13 cellular contexts compared by ENCODE assay signal in genomic region chr18:34121157-34121807, GRCh38.
DNase-seq lines count a peak whose midpoint lies in the region; ATAC-seq, FAIRE-seq and TF ChIP-seq lines count a peak whose summit lies in the region.
"Had no signal": no experiment of that assay in that cellular context is flagged by ENCODE, and none has a peak within 500 bp of the region (broad histone marks: within the 10 kb centered on the region; RNA-seq: fewer than 3 reads in every experiment).

No MANE protein-coding gene starts in this region.

- POLR2A ChIA-PET in GM12878 (lab: Charles Lee): no interaction called here
- POLR2A ChIA-PET in HepG2 (lab: Yijun Ruan, JAX): no interaction called here

- RAD21 ChIA-PET in GM12878 (lab: Charles Lee; ENCODE audit: unreplicated experiment): interaction anchor here (1.2 to 8.3 kb wide), 9 partner anchors 99 to 284 kb away, joined by 3 to 247 read pairs (median 9); partner anchors contain the start of gene NOL4

- TF ChIP-seq EP300 in GM12878 (IDR thresholded peaks at IDR 0.05; ENCODE audit: borderline replicate concordance in 1 of 2, control insufficient read depth in 1 of 2, low read depth in 2 of 2, low read length in 2 of 2) (no peak), HepG2 (IDR thresholded peaks at IDR 0.05; ENCODE audit: low read depth in 2 of 2, low read length in 2 of 2) (no peak), HepG2 (CRISPR knock-in tag; IDR thresholded peaks at IDR 0.05; ENCODE audit: borderline replicate concordance) (no peak)

- SMC1A ChIA-PET in GM12878 (lab: Charles Lee; ENCODE audit: uncharacterized antibody, unreplicated experiment): interaction anchor here (0.8 to 9.0 kb wide), 15 partner anchors 10 to 540 kb away, joined by 3 to 301 read pairs (median 11); partner anchors contain the start of gene NOL4

- H4K20me1 ChIP-seq in BLaER1: no peaks in the 10 kb centered on the region
- no peaks in the 10 kb centered on the region for H4K20me1 ChIP-seq in GM12878 (ENCODE audit: control insufficient read depth, insufficient read depth)
- no peaks in the 10 kb centered on the region for H4K20me1 ChIP-seq in HepG2 (ENCODE audit: insufficient read depth, low read length)
- no peaks in the 10 kb centered on the region for H4K20me1 ChIP-seq in neural progenitor cell (ENCODE audit: low read depth)

- H3K27ac Mint-ChIP-seq in neural progenitor cell: no peak overlapping the region
- H3K27ac Mint-ChIP-seq: activated naive CD8-positive, alpha-beta T cell; CD4-positive, alpha-beta T cell had no signal

- peaks cover 2% of the 10 kb centered on the region for H3F3A ChIP-seq in neural progenitor cell (ENCODE audit: low read depth)

- in situ Hi-C loops in GM12878 (cut with MboI) (loop anchor here (5.0 kb wide), 2 partner anchors 201 to 671 kb away; no protein-coding TSS in a partner anchor), HepG2 (cut with HindIII; ENCODE audit: extremely low pct_ligation_motif_present, low pct_unique_long_range_greater_than_20kb) (loop anchor here (5.0 kb wide), 1 partner anchor 201 kb away; no protein-coding TSS in a partner anchor)

- ATAC-seq in GM12878 (peak; percentile 61), HepG2 (peak; percentile 92), GM18502 (IDR thresholded peaks at IDR 0.05; ENCODE audit: poor library complexity, unreplicated experiment) (no peak)

- H3K4me3 ChIP-seq in BLaER1 (no peak overlapping the region), GM12878 (no peak overlapping the region), HepG2 (replicated peaks in 1 of 3; ENCODE audit: insufficient read depth in 1 of 3, low read depth in 2 of 3, low read length in 3 of 3) (no peak overlapping the region), neural progenitor cell (no peak overlapping the region)
- H3K4me3 ChIP-seq: testis had no signal

- BruUV-seq in GM12878 (replicated peaks; lab: Mats Ljungman, UMichigan) (no TSS peak), HepG2 (replicated peaks; lab: Mats Ljungman, UMichigan) (no TSS peak)

- CTCF ChIA-PET in GM12878 (lab: Yijun Ruan, JAX): interaction anchor here (1.1 to 3.8 kb wide), 16 partner anchors 8 to 665 kb away, joined by 3 to 341 read pairs (median 10); no protein-coding TSS in a partner anchor
- CTCF ChIA-PET in HepG2 (lab: Yijun Ruan, JAX; ENCODE audit: low intra/inter-chr PET ratio, low total read pairs): interaction anchor here (2.9 kb wide), 1 partner anchor 201 kb away, joined by 38 read pairs; no protein-coding TSS in a partner anchor

- H3K36me3 Mint-ChIP-seq in neural progenitor cell: no peaks in the 10 kb centered on the region
- H3K36me3 Mint-ChIP-seq: activated naive CD8-positive, alpha-beta T cell had no signal

- no peaks in the 10 kb centered on the region for H3K27me3 Mint-ChIP-seq in neural progenitor cell (ENCODE audit: insufficient read depth, low read depth)
- H3K27me3 Mint-ChIP-seq: activated naive CD8-positive, alpha-beta T cell; CD4-positive, alpha-beta T cell had no signal

- peaks cover 10% of the 10 kb centered on the region for H3K4me1 Mint-ChIP-seq in neural progenitor cell

- H3K9me3 Mint-ChIP-seq in neural progenitor cell: no peaks in the 10 kb centered on the region

- H3K27me3 ChIP-seq in BLaER1: no peaks in the 10 kb centered on the region
- no peaks in the 10 kb centered on the region for H3K27me3 ChIP-seq in GM12878 (replicated peaks in 1 of 2; ENCODE audit: control insufficient read depth in 2 of 2, insufficient read depth in 2 of 2, low read length in 1 of 2)
- H3K27me3 ChIP-seq in HepG2 (ENCODE audit: control insufficient read depth in 1 of 2, insufficient read depth in 2 of 2, low read length in 2 of 2): no peaks in the 10 kb centered on the region
- no peaks in the 10 kb centered on the region for H3K27me3 ChIP-seq in neural progenitor cell
- H3K27me3 ChIP-seq: testis had no signal

- no peak for FAIRE-seq in GM12878 (lab: Jason Lieb, UNC)
- FAIRE-seq in HepG2 (lab: Jason Lieb, UNC): peak; percentile 37
- FAIRE-seq: frontal cortex had no signal

- under 1% methylated on average over 4 of the region's 4 CpGs for WGBS in GM12878 (ENCODE audit: insufficient coverage, insufficient replicate concordance, low lambda C conversion rate, missing lambda C conversion rate)
- 0% methylated on average over 4 of the region's 4 CpGs for WGBS in HepG2 (ENCODE audit: low lambda C conversion rate)

- peaks cover 11% of the 10 kb centered on the region for H3K4me1 ChIP-seq in BLaER1
- H3K4me1 ChIP-seq in GM12878 (ENCODE audit: control insufficient read depth, insufficient read depth, low read length): no peaks in the 10 kb centered on the region
- peaks cover 23% of the 10 kb centered on the region for H3K4me1 ChIP-seq in HepG2 (ENCODE audit: insufficient read depth, low read length)
- peaks cover 12% of the 10 kb centered on the region for H3K4me1 ChIP-seq in neural progenitor cell
- H3K4me1 ChIP-seq: testis had no signal

- no peak overlapping the region for H3K9ac ChIP-seq in BLaER1
- no peak overlapping the region for H3K9ac ChIP-seq in GM12878 (ENCODE audit: control insufficient read depth, insufficient read depth, low read length)
- no peak overlapping the region for H3K9ac ChIP-seq in HepG2 (ENCODE audit: insufficient read depth, low read depth, low read length)
- no peak overlapping the region for H3K9ac ChIP-seq in neural progenitor cell

- H3K4me3 Mint-ChIP-seq in neural progenitor cell: no peak overlapping the region
- H3K4me3 Mint-ChIP-seq: activated naive CD8-positive, alpha-beta T cell; CD4-positive, alpha-beta T cell had no signal

- H3K79me2 ChIP-seq in GM12878 (ENCODE audit: control insufficient read depth, insufficient read depth, low read length) (no peaks in the 10 kb centered on the region), HepG2 (ENCODE audit: insufficient read depth, low read length) (no peaks in the 10 kb centered on the region), neural progenitor cell (ENCODE audit: low read depth) (no peaks in the 10 kb centered on the region)

- intact Hi-C loops in GM12878 (cut with micrococcal nuclease; ENCODE audit: unreplicated experiment) (loop anchor here (5.0 to 10.0 kb wide), 3 partner anchors 316 to 541 kb away; no protein-coding TSS in a partner anchor), HepG2 (cut with micrococcal nuclease; ENCODE audit: unreplicated experiment) (loop anchor here (5.0 kb wide), 1 partner anchor 666 kb away; no protein-coding TSS in a partner anchor)

- TF ChIP-seq RAD21 in GM12878 (IDR thresholded peaks at IDR 0.05; ENCODE audit: insufficient read depth, low read depth, low read length) (no peak), HepG2 (CRISPR knock-in tag; IDR thresholded peaks at IDR 0.05) (no peak)

- DNase-seq in LHCN-M2 (ENCODE audit: low read depth) (peak; percentile 32), GM12878 (ENCODE audit: low read depth, low spot score) (no peak), HepG2 (ENCODE audit: low spot score) (peak; percentile 44), neural progenitor cell (ENCODE audit: low spot score) (no peak), RPMI8226 (no peak)
- no peak for DNase-seq in activated CD8-positive, alpha-beta memory T cell treated with anti-CD3 and anti-CD28 coated beads for 24 hours
- DNase-seq: activated CD4-positive, alpha-beta T cell treated with anti-CD3 and anti-CD28 coated beads for 48 hours; CD4-positive, alpha-beta T cell; testis had no signal

- H3K27ac ChIP-seq in BLaER1: no peak overlapping the region
- no peak overlapping the region for H3K27ac ChIP-seq in GM12878 (ENCODE audit: control insufficient read depth, insufficient read depth)
- H3K27ac ChIP-seq in HepG2 (ENCODE audit: extremely low read length, insufficient read depth, low read length): no peak overlapping the region
- no peak overlapping the region for H3K27ac ChIP-seq in neural progenitor cell
- H3K27ac ChIP-seq: testis had no signal

- TF ChIP-seq CTCF in GM12878 (IDR thresholded peaks at IDR 0.05 in 2 of 3, conservative IDR thresholded peaks at IDR 0.05 in 1 of 3; ENCODE audit: control insufficient read depth in 2 of 3, extremely low read depth in 1 of 3, insufficient read depth in 1 of 3, low read depth in 3 of 3, low read length in 3 of 3): no peak
- no peak for TF ChIP-seq CTCF in HepG2 (CRISPR knock-in tag; IDR thresholded peaks at IDR 0.05)
- TF ChIP-seq CTCF in neural progenitor cell (IDR thresholded peaks at IDR 0.05): no peak

- no peaks in the 10 kb centered on the region for H3K36me3 ChIP-seq in BLaER1
- H3K36me3 ChIP-seq in GM12878 (ENCODE audit: control insufficient read depth in 2 of 2, insufficient read depth in 2 of 2, low read length in 1 of 2): no peaks in the 10 kb centered on the region
- no peaks in the 10 kb centered on the region for H3K36me3 ChIP-seq in HepG2 (replicated peaks in 1 of 2; ENCODE audit: control insufficient read depth in 1 of 2, insufficient read depth in 2 of 2, low read length in 2 of 2)
- no peaks in the 10 kb centered on the region for H3K36me3 ChIP-seq in neural progenitor cell

- TF ChIP-seq POLR2A in GM12878 (IDR thresholded peaks at IDR 0.05; ENCODE audit: low read depth, low read length) (no peak), HepG2 (IDR thresholded peaks at IDR 0.05; ENCODE audit: insufficient read depth in 1 of 2, low read depth in 2 of 2, low read length in 2 of 2) (no peak)

- H3K4me2 ChIP-seq in BLaER1: peak overlapping the region; percentile 23; the same call in 1 of the 2 replicates
- no peak overlapping the region for H3K4me2 ChIP-seq in GM12878 (ENCODE audit: control insufficient read depth, insufficient read depth)
- H3K4me2 ChIP-seq in HepG2 (ENCODE audit: low read depth, low read length): peak overlapping the region; percentile 35
- H3K4me2 ChIP-seq in neural progenitor cell: no peak overlapping the region

- H2AFZ ChIP-seq in GM12878 (ENCODE audit: control insufficient read depth, low read depth, low read length) (no peak overlapping the region), HepG2 (ENCODE audit: low read length) (no peak overlapping the region), neural progenitor cell (replicated peaks) (no peak overlapping the region)

- no peaks in the 10 kb centered on the region for H3K9me3 ChIP-seq in BLaER1
- H3K9me3 ChIP-seq in GM12878 (replicated peaks; ENCODE audit: control insufficient read depth, insufficient read depth, low read length): no peaks in the 10 kb centered on the region
- H3K9me3 ChIP-seq in HepG2 (ENCODE audit: low read length): no peaks in the 10 kb centered on the region
- H3K9me3 ChIP-seq in neural progenitor cell (ENCODE audit: low read depth): no peaks in the 10 kb centered on the region
- H3K9me3 ChIP-seq: testis had no signal

TF ChIP-seq in GM12878, 131 proteins besides CTCF, POLR2A, EP300 and RAD21 (continues in another document):
- no peak for TF ChIP-seq EZH2 (IDR thresholded peaks at IDR 0.05; ENCODE audit: borderline replicate concordance, control insufficient read depth, low read depth, low read length)
- TF ChIP-seq IRF4 (IDR thresholded peaks at IDR 0.05; ENCODE audit: low read depth, low read length): no peak
- TF ChIP-seq POLR2AphosphoS2 (IDR thresholded peaks at IDR 0.05; ENCODE audit: low read depth, low read length): no peak
- TF ChIP-seq MXI1 (IDR thresholded peaks at IDR 0.05; ENCODE audit: low read depth, low read length): no peak

TF ChIP-seq in HepG2, 621 proteins besides CTCF, POLR2A, EP300 and RAD21 (continues in another document):
- TF ChIP-seq SIX1 (CRISPR knock-in tag; IDR thresholded peaks at IDR 0.05; ENCODE audit: borderline replicate concordance) (peak; percentile 76; the same call in 1 of the 2 replicates), HDAC6 (IDR thresholded peaks at IDR 0.05; ENCODE audit: low read depth, low read length) (no peak), MATR3 (CRISPR knock-in tag; IDR thresholded peaks at IDR 0.05) (no peak)

Comparison
In these comparisons a context has a peak if more than half of its experiments do, and no peak if none do; other contexts are left out.
1. H3K4me2 ChIP-seq: peak in BLaER1 (single experiment) and HepG2 (single experiment); none in GM12878 (single experiment) and neural progenitor cell (single experiment).
2. DNase-seq: peak in LHCN-M2 (single experiment) and HepG2 (single experiment); none in GM12878 (single experiment), neural progenitor cell (single experiment), RPMI8226 (single experiment) and activated CD8-positive, alpha-beta memory T cell treated with anti-CD3 and anti-CD28 coated beads for 24 hours (single experiment).